Comparison of ENCODE assay signal across 1 cellular context in the genomic region with DNA sequence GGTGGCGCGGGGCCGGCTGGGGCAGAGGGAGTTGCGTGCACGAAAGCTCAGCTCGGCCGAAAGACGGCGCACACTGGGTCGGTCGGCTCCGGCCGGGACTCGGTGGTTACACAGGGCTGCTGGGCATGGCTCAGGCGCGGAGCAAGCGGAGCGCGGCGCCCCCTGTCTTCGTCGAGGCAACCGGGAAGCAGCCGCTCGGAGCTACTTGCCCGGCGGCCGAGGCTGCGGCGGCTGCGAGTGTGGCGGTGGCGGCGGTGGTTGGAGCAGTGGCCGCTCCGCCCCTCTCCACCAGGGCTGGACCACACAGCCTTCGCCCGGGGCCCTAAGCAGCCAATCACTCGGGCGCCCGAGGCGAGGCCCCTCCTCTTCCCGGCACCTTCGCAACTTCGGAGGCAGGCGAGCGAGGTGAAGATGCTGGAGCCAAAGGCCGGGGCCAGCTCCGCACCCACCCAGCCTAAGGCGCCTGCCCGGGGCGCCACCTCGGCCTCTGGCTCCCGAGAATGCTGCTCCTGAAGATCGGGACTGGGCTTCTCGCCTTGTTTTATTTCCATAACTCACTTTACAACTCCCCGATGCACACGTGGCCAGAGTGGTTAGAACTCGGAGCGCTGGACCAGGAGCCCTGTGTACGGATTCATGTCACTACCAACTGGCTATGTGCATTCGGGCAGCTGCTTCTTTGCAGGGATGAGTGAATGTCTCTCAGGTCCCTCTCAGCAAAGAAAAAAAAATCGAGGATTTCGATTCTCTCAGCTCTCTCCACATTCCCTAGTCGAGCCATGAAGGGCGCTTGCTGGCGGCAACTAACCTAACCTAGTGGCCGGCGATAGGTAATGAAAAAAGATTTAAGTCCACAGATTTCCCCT.
TF ChIP-seq lines count a peak whose summit lies in the region.

Gene TLL2 (minus strand): TSS at position 241 of the 866 bp plus-strand sequence. CDS start 241 bp downstream, outside the sequence.

TF ChIP-seq in GM12878, 131 proteins besides CTCF, POLR2A, EP300 and RAD21 (continued from another document):
- TF ChIP-seq SKIL (IDR thresholded peaks at IDR 0.05; ENCODE audit: low read depth, poor library complexity, severe bottlenecking), result no peak
- TF ChIP-seq NFYA (IDR thresholded peaks at IDR 0.05; ENCODE audit: borderline replicate concordance, low read depth, low read length), result no peak
- TF ChIP-seq BHLHE40 (IDR thresholded peaks at IDR 0.05; ENCODE audit: borderline replicate concordance in 1 of 2, low read depth in 2 of 2, low read length in 1 of 2), result 0 out of 4 replicates have a peak, but pooled peaks of 1 of the 2 experiments have one; percentile 3
- no peak for TF ChIP-seq ZBED1 (IDR thresholded peaks at IDR 0.05; ENCODE audit: borderline replicate concordance)
- peak; percentile 61 for TF ChIP-seq DPF2 (IDR thresholded peaks at IDR 0.05)
- TF ChIP-seq USF1 (IDR thresholded peaks at IDR 0.05; ENCODE audit: borderline replicate concordance, extremely low read length, insufficient read depth, low read depth, low read length), result peak; percentile 36
- TF ChIP-seq LARP7 (IDR thresholded peaks at IDR 0.05), result peak; percentile 74
- peak; percentile 6 for TF ChIP-seq HDAC6 (IDR thresholded peaks at IDR 0.05; ENCODE audit: unreplicated experiment)
- TF ChIP-seq POLR2AphosphoS2 (IDR thresholded peaks at IDR 0.05; ENCODE audit: low read depth, low read length), result peak; percentile 30; the same call in 1 of the 2 replicates
- peak; percentile 34; the same call in 1 of the 2 replicates for TF ChIP-seq NR2F1 (conservative IDR thresholded peaks at IDR 0.05)
